Comparison of ENCODE assay signal across 8 cellular contexts in genomic region chr3:12663936-12664908, GRCh38. TPM values are rescaled to one million over a fixed set of nuclear protein-coding genes. Genes with fewer than 3 reads are reported as not detected.
DNase-seq lines count a peak whose midpoint lies in the region; ATAC-seq and TF ChIP-seq lines count a peak whose summit lies in the region.

RAF1 (minus strand) TSS chr3:12664117; CDS start chr3:12618721, 45,396 bp downstream.

- peak; percentile 91 for ATAC-seq in GM21737 (IDR thresholded peaks at IDR 0.05; ENCODE audit: unreplicated experiment)
- ATAC-seq in esophagus mucosa: peak; percentile 97

- no peaks in the 10 kb centered on the region for H3K27me3 ChIP-seq in KMS-11 (ENCODE audit: insufficient read depth, low read depth)
- no peaks in the 10 kb centered on the region for H3K27me3 ChIP-seq in Peyer's patch
- no peaks in the 10 kb centered on the region for H3K27me3 ChIP-seq in muscle layer of duodenum (ENCODE audit: low read depth, low read length)

- peaks cover 27% of the 10 kb centered on the region for H3K4me1 ChIP-seq in KMS-11 (ENCODE audit: low read depth, poor library complexity, severe bottlenecking)
- peaks cover 0 to 29% (median 9%) of the 10 kb centered on the region in 4 donors for H3K4me1 ChIP-seq in Peyer's patch
- H3K4me1 ChIP-seq in muscle layer of duodenum (ENCODE audit: control insufficient read depth in 1 of 2, insufficient read depth in 2 of 2, low read length in 2 of 2): peaks cover 6 to 18% of the 10 kb centered on the region in 2 donors

- peak; percentile 75 to 92 for TF ChIP-seq POLR2A in Peyer's patch (IDR thresholded peaks at IDR 0.05)

- H3K9ac ChIP-seq in KMS-11: peak within 1 kb of the TSS; percentile 96

- peaks cover 46% of the 10 kb centered on the region for H3K79me2 ChIP-seq in KMS-11 (ENCODE audit: insufficient read depth, low read depth)

- TF ChIP-seq CTCF in KMS-11 (conservative IDR thresholded peaks at IDR 0.05; ENCODE audit: low read depth, low read length): no peak
- TF ChIP-seq CTCF in Peyer's patch (IDR thresholded peaks at IDR 0.05): peak in 2 of 6 experiments; percentile 5 to 18

- DNase-seq in DMS53 treated with DMSO at 0.1 percent for 48 hours (lab: John Stamatoyannopoulos, UW; ENCODE audit: unreplicated experiment) (peak; percentile 79), Peyer's patch (peak; percentile 97 to 99 (median 97))
- DNase-seq in activated T-cell treated with anti-CD3 and anti-CD28 coated beads, Interleukin-2, amount 50 U/mL, for 48 hours: peak; percentile 97 to 98
- peak; percentile 92 to 97 for DNase-seq in stimulated activated CD8-positive, alpha-beta memory T cell treated with anti-CD3 and anti-CD28 coated beads, Interleukin-7, amount 100 ng/mL, for 4 hours (ENCODE audit: low read depth in 2 of 2)

- peak within 1 kb of the TSS; percentile 91 for H3K27ac ChIP-seq in KMS-11
- H3K27ac ChIP-seq in Peyer's patch: peak within 1 kb of the TSS; percentile 96 to 100 (median 98)
- H3K27ac ChIP-seq in muscle layer of duodenum (ENCODE audit: low read length): peak within 1 kb of the TSS; percentile 99

- H2AFZ ChIP-seq in KMS-11 (ENCODE audit: low read depth): peak within 1 kb of the TSS; percentile 80

- H4K20me1 ChIP-seq in KMS-11 (ENCODE audit: insufficient read depth): peaks cover 9% of the 10 kb centered on the region; the same call in 1 of the 2 replicates

- H3K4me2 ChIP-seq in KMS-11: peak within 1 kb of the TSS; percentile 71

- H3K4me3 ChIP-seq in KMS-11 (IDR thresholded peaks at IDR 0.05; ENCODE audit: insufficient read depth, low read depth, low read length) (peak within 1 kb of the TSS; percentile 76), Peyer's patch (peak within 1 kb of the TSS; percentile 84 to 96 (median 90)), muscle layer of duodenum (ENCODE audit: low read depth in 1 of 2, low read length in 2 of 2) (peak within 1 kb of the TSS; percentile 97 to 99)

- H3K36me3 ChIP-seq in KMS-11 (ENCODE audit: insufficient read depth): no peaks in the 10 kb centered on the region
- H3K36me3 ChIP-seq in Peyer's patch: no peaks in the 10 kb centered on the region
- peaks cover 0 to 7% of the 10 kb centered on the region in 2 donors for H3K36me3 ChIP-seq in muscle layer of duodenum (ENCODE audit: control insufficient read depth in 1 of 2, insufficient read depth in 2 of 2, low read length in 2 of 2)

- no peaks in the 10 kb centered on the region for H3K9me3 ChIP-seq in Peyer's patch
- H3K9me3 ChIP-seq in muscle layer of duodenum (ENCODE audit: control insufficient read depth in 1 of 2, low read length in 2 of 2): no peaks in the 10 kb centered on the region

RNA-seq across cellular contexts. Expression of gene RAF1, which starts in this region (rescaled TPM):
- 100 to 1,000 TPM; 121 to 133 (median 126) TPM for total RNA-seq in Peyer's patch
- total RNA-seq in esophagus mucosa: 57.3 TPM

Comparison
In these comparisons a context has a peak if more than half of its experiments do, and no peak if none do; other contexts are left out.
1. Peak in every context shown above with its lines: DNase-seq, ATAC-seq, H3K4me3 ChIP-seq and H3K27ac ChIP-seq.